1 cellular context compared by ENCODE assay signal in genomic region chr13:110886475-110887241, GRCh38.
A peak's percentile ranks its signal among the peaks of the same experiment; 100 is the strongest.
TF ChIP-seq lines count a peak whose summit lies in the region.

No MANE protein-coding gene starts in this region.

TF ChIP-seq in HepG2, 621 proteins besides CTCF, POLR2A, EP300 and RAD21:
- TF ChIP-seq RBM22 (optimal IDR thresholded peaks at IDR 0.05; ENCODE audit: low read length) (peak; percentile 91), DPF2 (CRISPR knock-in tag; IDR thresholded peaks at IDR 0.05; ENCODE audit: borderline replicate concordance, low read depth) (no peak)
TF ChIP-seq in HepG2: peak in this region for 1.
